ENCODE assay signal across 29 cellular contexts in genomic region chr6:141965016-141965545, GRCh38.
"Had no signal": no experiment of that assay in that cellular context is flagged by ENCODE, and none has a peak within 500 bp of the region (broad histone marks: within the 10 kb centered on the region; RNA-seq: fewer than 3 reads in every experiment).

No MANE protein-coding gene starts in this region.

- ATAC-seq: activated naive CD4-positive, alpha-beta T cell treated with anti-CD3 and anti-CD28 coated beads, Interleukin-2, amount 50 U/mL, for 72 hours; activated T-cell treated with anti-CD3 and anti-CD28 coated beads, Interleukin-2, amount 50 U/mL, for 4 hours; K562; Panc1 had no signal

- H3K4me1 Mint-ChIP-seq: activated CD4-positive, alpha-beta T cell treated with anti-CD3 and anti-CD28 coated beads, Interleukin-2, amount 10 ng/mL, durations not matched to agents 24 days and 14 days had no signal

- H3K27ac ChIP-seq: adrenal gland, SJSA1 had no signal

- H3K4me1 ChIP-seq: adrenal gland, SJSA1 had no signal

- H3K4me3 ChIP-seq: adrenal gland, K562, SJSA1 had no signal

- DNase-seq: activated CD4-positive, alpha-beta T cell treated with anti-CD3 and anti-CD28 coated beads, Interleukin-2, amount 10 ng/mL, durations not matched to agents 24 days and 14 days; activated CD4-positive, alpha-beta T cell treated with anti-CD3 and anti-CD28 coated beads, Interleukin-2, amount 50 U/mL, for 4 hours; activated CD8-positive, alpha-beta memory T cell treated with anti-CD3 and anti-CD28 coated beads, Interleukin-2, amount 50 U/mL, for 4 hours; activated gamma-delta T cell treated with Interleukin-2 at 50 U/mL for 16 hours; activated naive CD4-positive, alpha-beta T cell treated with anti-CD3 and anti-CD28 coated beads for 36 hours; activated T-cell treated with anti-CD3 and anti-CD28 coated beads for 4 hours; activated T-cell treated with anti-CD3 and anti-CD28 coated beads, Interleukin-2, amount 50 U/mL, for 4 hours; adrenal gland; anterior cingulate cortex; central memory CD4-positive, alpha-beta T cell; Karpas-422; NCI-H1105; NCI-H1417 treated with DMSO at 0.1 percent for 48 hours; NCI-H187 treated with DMSO at 0.1 percent for 48 hours; NCI-H2081; NCI-H2171 treated with DMSO at 0.1 percent for 48 hours; NCI-H2227 treated with DMSO at 0.1 percent for 48 hours; NCI-H446 treated with DMSO at 0.1 percent for 48 hours; NCI-H524; NCI-H69; NCI-H82; SHP77 treated with DMSO at 0.1 percent for 48 hours; T1000 had no signal

- H3K27me3 ChIP-seq: adrenal gland, SJSA1 had no signal

- H3K4me3 Mint-ChIP-seq: activated CD4-positive, alpha-beta T cell treated with anti-CD3 and anti-CD28 coated beads, Interleukin-2, amount 10 ng/mL, durations not matched to agents 24 days and 14 days; activated naive CD4-positive, alpha-beta T cell treated with anti-CD3 and anti-CD28 coated beads for 36 hours; activated T-cell treated with anti-CD3 and anti-CD28 coated beads, Interleukin-2, amount 50 U/mL, for 4 hours; activated T-helper 1 cell treated with anti-CD3 and anti-CD28 coated beads, Interleukin-12 subunit alpha, Interleukin-12 subunit beta, Interleukin-2, Interleukin-4 antibody, amounts not matched to agents 30 ng/mL and 10 ng/mL and 1 ng/mL, durations not matched to agents 14 hours and 24 hours and 36 hours; brain had no signal

- H3K36me3 Mint-ChIP-seq: activated naive CD4-positive, alpha-beta T cell treated with anti-CD3 and anti-CD28 coated beads, Interleukin-2, amount 50 U/mL, for 72 hours; brain had no signal

- H3K27ac Mint-ChIP-seq: activated CD4-positive, alpha-beta T cell treated with anti-CD3 and anti-CD28 coated beads, Interleukin-2, amount 10 ng/mL, durations not matched to agents 24 days and 14 days; activated naive CD4-positive, alpha-beta T cell treated with anti-CD3 and anti-CD28 coated beads for 36 hours; activated naive CD4-positive, alpha-beta T cell treated with anti-CD3 and anti-CD28 coated beads, Interleukin-2, amount 50 U/mL, for 72 hours; activated T-helper 1 cell treated with anti-CD3 and anti-CD28 coated beads, Interleukin-12 subunit alpha, Interleukin-12 subunit beta, Interleukin-2, Interleukin-4 antibody, amounts not matched to agents 30 ng/mL and 10 ng/mL and 1 ng/mL, durations not matched to agents 14 hours and 24 hours and 36 hours had no signal

- H3K9me3 ChIP-seq: adrenal gland, SJSA1 had no signal

- H3K36me3 ChIP-seq: adrenal gland, SJSA1 had no signal

- H3K9me3 Mint-ChIP-seq: activated naive CD4-positive, alpha-beta T cell treated with anti-CD3 and anti-CD28 coated beads for 36 hours; activated naive CD4-positive, alpha-beta T cell treated with anti-CD3 and anti-CD28 coated beads, Interleukin-2, amount 50 U/mL, for 72 hours; activated T-cell treated with anti-CD3 and anti-CD28 coated beads, Interleukin-2, amount 50 U/mL, for 4 hours had no signal

- H3K27me3 Mint-ChIP-seq: activated CD4-positive, alpha-beta T cell treated with anti-CD3 and anti-CD28 coated beads, Interleukin-2, amount 10 ng/mL, durations not matched to agents 24 days and 14 days; brain had no signal
